Comparison of ENCODE assay signal across 8 cellular contexts in genomic region chr18:80171190-80171872, GRCh38.
DNase-seq lines count a peak whose midpoint lies in the region; ATAC-seq and TF ChIP-seq lines count a peak whose summit lies in the region.

No MANE protein-coding gene starts in this region.

- H3K9me3 Mint-ChIP-seq in Calu3 (ENCODE audit: low read depth, unreplicated experiment) = no peaks in the 10 kb centered on the region

- intact Hi-C loops in Calu3 (cut with micrococcal nuclease; ENCODE audit: unreplicated experiment) = no loop called here
- intact Hi-C loops in posterior cingulate gyrus (cut with DNase I) = no loop called here

- 13 to 16% methylated on average over 21 to 22 of the region's 22 CpGs for WGBS in gastroesophageal sphincter (ENCODE audit: low coverage in 1 of 2), 2 donors

- no TSS peak for BruUV-seq in Calu3 (replicated peaks; lab: Mats Ljungman, UMichigan)

- in situ Hi-C loops in KBM-7 (cut with MboI; ENCODE audit: low pct_unique_long_range_greater_than_20kb, low sequenced_read_pairs) = no loop called here

- H3K9me3 ChIP-seq in gastroesophageal sphincter = no peaks in the 10 kb centered on the region

- H3K4me1 Mint-ChIP-seq in Calu3 (ENCODE audit: low read depth, unreplicated experiment) = no peaks in the 10 kb centered on the region

- peaks cover 0 to 16% (median 0%) of the 10 kb centered on the region in 3 donors for H3K4me1 ChIP-seq in gastroesophageal sphincter

- H3K4me3 ChIP-seq in gastroesophageal sphincter = peak overlapping the region; percentile 2 to 37

- H3K27me3 Mint-ChIP-seq in Calu3 (ENCODE audit: unreplicated experiment) = no peaks in the 10 kb centered on the region

- H3K36me3 Mint-ChIP-seq in Calu3 (ENCODE audit: insufficient read depth, unreplicated experiment) = peaks cover 4% of the 10 kb centered on the region

- peak; percentile 76 for ATAC-seq in gastroesophageal sphincter

- DNase-seq in Calu3 (peak; percentile 45), KBM-7 (peak; percentile 62), posterior cingulate gyrus (peak; percentile 33 to 95 (median 69)), NCI-H524 (lab: John Stamatoyannopoulos, UW) (no peak), DMS79 (lab: John Stamatoyannopoulos, UW) (no peak), KG1 (lab: John Stamatoyannopoulos, UW) (no peak)
- peak; percentile 61 for DNase-seq in activated T-cell treated with anti-CD3 and anti-CD28 coated beads, Interleukin-2, amount 50 U/mL, for 1 hour

- CTCF ChIA-PET in Calu3 (lab: Charles Lee) = no interaction called here

- no peaks in the 10 kb centered on the region for H3K27me3 ChIP-seq in gastroesophageal sphincter

- no peak overlapping the region for H3K4me3 Mint-ChIP-seq in Calu3 (ENCODE audit: low read depth, unreplicated experiment)

- no peak overlapping the region for H3K27ac Mint-ChIP-seq in Calu3 (ENCODE audit: unreplicated experiment)

- TF ChIP-seq CTCF in Calu3 (IDR thresholded peaks at IDR 0.05; ENCODE audit: unreplicated experiment) (peak; percentile 65), gastroesophageal sphincter (IDR thresholded peaks at IDR 0.05) (peak in 3 of 4 experiments; percentile 80 to 90 (median 86))

- H3K27ac ChIP-seq in gastroesophageal sphincter = peak overlapping the region in 3 of 4 donors; percentile 5 to 48 (median 8)

- H3K36me3 ChIP-seq in gastroesophageal sphincter = no peaks in the 10 kb centered on the region

- TF ChIP-seq EP300 in gastroesophageal sphincter (IDR thresholded peaks at IDR 0.05) = no peak

- TF ChIP-seq POLR2A in gastroesophageal sphincter (IDR thresholded peaks at IDR 0.05) = no peak

Comparison
In these comparisons a context has a peak if more than half of its experiments do, and no peak if none do; other contexts are left out.
1. DNase-seq: peak in Calu3 (single experiment), KBM-7 (single experiment), activated T-cell treated with anti-CD3 and anti-CD28 coated beads, Interleukin-2, amount 50 U/mL, for 1 hour (single experiment) and posterior cingulate gyrus (10 of 10); none in NCI-H524 (0 of 2), DMS79 (single experiment) and KG1 (single experiment).